In genomic region chr18:62318613-62319012, GRCh38 we compare ENCODE assay signal across 29 cellular contexts. TPM values are rescaled to one million over a fixed set of nuclear protein-coding genes. Genes with fewer than 3 reads are reported as not detected.
"Had no signal": no experiment of that assay in that cellular context is flagged by ENCODE, and none has a peak within 500 bp of the region (broad histone marks: within the 10 kb centered on the region; RNA-seq: fewer than 3 reads in every experiment).

No MANE protein-coding gene starts in this region.

- ATAC-seq: natural killer cell; psoas muscle; right cardiac atrium; sciatic nerve; stimulated activated memory B cell treated with anti-CD40 and anti-IgM and Interleukin-4, amounts not matched to agents 10 μg/mL and 1 μg/mL and 100 μg/mL, for 72 hours; stimulated activated naive CD8-positive, alpha-beta T cell treated with anti-CD3 and anti-CD28 coated beads, Interleukin-15, amount 100 ng/mL, for 72 hours; stimulated activated naive CD8-positive, alpha-beta T cell treated with anti-CD3 and anti-CD28 coated beads, Interleukin-15, Interleukin-2, amounts not matched to agents 100 U/mL and 50 U/mL, for 24 hours; upper lobe of right lung had no signal

- H3K36me3 ChIP-seq: neural progenitor cell, ovary, spleen, suprapubic skin, tibial artery, transverse colon, upper lobe of right lung, uterus had no signal

- H3K27ac ChIP-seq: neural progenitor cell, ovary, parathyroid adenoma, psoas muscle, skin epidermis, spleen, suprapubic skin, testis, tibial artery, transverse colon, upper lobe of right lung, uterus had no signal

- H3K79me2 ChIP-seq: parathyroid adenoma had no signal

- H2AFZ ChIP-seq: neural progenitor cell, parathyroid adenoma had no signal

- H3K27me3 ChIP-seq: ovary, suprapubic skin, testis, transverse colon, upper lobe of right lung had no signal

- H3K4me1 ChIP-seq: parathyroid adenoma, psoas muscle, spleen, suprapubic skin, testis, tibial artery, upper lobe of right lung, uterus had no signal

- DNase-seq: natural killer cell; occipital lobe; ovary; posterior cingulate gyrus; psoas muscle; right cardiac atrium; spleen; stimulated activated CD4-positive, alpha-beta T cell treated with anti-CD3 and anti-CD28 coated beads, Interleukin-12 subunit alpha, Interleukin-12 subunit beta, amount 100 ng/mL, for 4 hours; stimulated activated CD4-positive, alpha-beta T cell treated with anti-CD3 and anti-CD28 coated beads, Interleukin-1b, Interleukin-23, amount 100 ng/mL, for 48 hours; stimulated activated CD4-positive, alpha-beta T cell treated with anti-CD3 and anti-CD28 coated beads, Interleukin-4, amount 100 ng/mL, for 1 hour; stimulated activated CD4-positive, alpha-beta T cell treated with anti-CD3 and anti-CD28 coated beads, Interleukin-4, amount 100 ng/mL, for 4 hours; stimulated activated CD8-positive, alpha-beta memory T cell treated with anti-CD3 and anti-CD28 coated beads, Interleukin-4, amount 100 ng/mL, for 48 hours; stimulated activated naive CD4-positive, alpha-beta T cell; stimulated activated naive CD8-positive, alpha-beta T cell treated with anti-CD3 and anti-CD28 coated beads, Interleukin-15, amount 100 ng/mL, for 72 hours; stimulated activated naive CD8-positive, alpha-beta T cell treated with anti-CD3 and anti-CD28 coated beads, Interleukin-15, Interleukin-2, amounts not matched to agents 100 U/mL and 50 U/mL, for 24 hours; substantia nigra; testis; tibial artery; transverse colon; upper lobe of right lung; uterus had no signal

- H3K4me2 ChIP-seq: neural progenitor cell, smooth muscle cell had no signal

- H3K9me3 ChIP-seq: ovary, psoas muscle, spleen, suprapubic skin, testis, tibial artery, transverse colon, upper lobe of right lung, uterus had no signal

- H3K9ac ChIP-seq: neural progenitor cell, parathyroid adenoma had no signal

- H3K4me3 ChIP-seq: neural progenitor cell, ovary, psoas muscle, skin epidermis, smooth muscle cell, spleen, suprapubic skin, testis, tibial artery, transverse colon, upper lobe of right lung, uterus had no signal

RNA-seq across cellular contexts. Expression of gene TNFRSF11A, which starts 6.5 kb away (rescaled TPM):
- polyA plus RNA-seq: neural cell, smooth muscle cell had no signal
